ENCODE assay signal across 1 cellular context in the genomic region with DNA sequence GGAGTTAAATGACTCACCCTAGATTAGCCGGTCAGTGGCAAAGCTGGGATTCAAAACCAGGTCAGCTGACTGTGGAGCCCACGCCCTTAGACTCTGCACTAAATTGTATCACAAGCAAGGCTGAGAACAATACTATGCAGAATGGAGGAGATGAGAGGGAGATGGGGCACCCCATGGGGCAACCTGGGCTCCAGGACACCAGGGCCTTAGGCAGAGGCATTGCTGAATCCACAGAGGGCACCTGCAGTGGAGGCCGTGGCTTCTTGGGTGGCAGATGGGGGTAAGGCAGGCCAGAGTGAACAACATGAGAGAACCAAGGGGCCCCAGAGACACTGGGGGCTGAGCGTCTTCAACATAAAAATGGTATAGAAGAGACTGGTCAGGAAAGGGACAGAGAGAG.
TF ChIP-seq lines count a peak whose summit lies in the region.

No MANE protein-coding gene starts in this region.

TF ChIP-seq in WTC11, 78 proteins besides CTCF, POLR2A, EP300 and RAD21:
- no peak for TF ChIP-seq ZNF671 (CRISPR knock-in tag; IDR thresholded peaks at IDR 0.05)
- TF ChIP-seq, protein P1, sequence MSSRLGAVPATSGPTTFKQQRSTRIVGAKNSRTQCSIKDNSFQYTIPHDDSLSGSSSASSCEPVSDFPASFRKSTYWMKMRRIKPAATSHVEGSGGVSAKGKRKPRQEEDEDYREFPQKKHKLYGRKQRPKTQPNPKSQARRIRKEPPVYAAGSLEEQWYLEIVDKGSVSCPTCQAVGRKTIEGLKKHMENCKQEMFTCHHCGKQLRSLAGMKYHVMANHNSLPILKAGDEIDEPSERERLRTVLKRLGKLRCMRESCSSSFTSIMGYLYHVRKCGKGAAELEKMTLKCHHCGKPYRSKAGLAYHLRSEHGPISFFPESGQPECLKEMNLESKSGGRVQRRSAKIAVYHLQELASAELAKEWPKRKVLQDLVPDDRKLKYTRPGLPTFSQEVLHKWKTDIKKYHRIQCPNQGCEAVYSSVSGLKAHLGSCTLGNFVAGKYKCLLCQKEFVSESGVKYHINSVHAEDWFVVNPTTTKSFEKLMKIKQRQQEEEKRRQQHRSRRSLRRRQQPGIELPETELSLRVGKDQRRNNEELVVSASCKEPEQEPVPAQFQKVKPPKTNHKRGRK (CRISPR knock-in tag; IDR thresholded peaks at IDR 0.05; ENCODE audit: borderline replicate concordance): no peak
